10 cellular contexts compared by ENCODE assay signal in the genomic region with DNA sequence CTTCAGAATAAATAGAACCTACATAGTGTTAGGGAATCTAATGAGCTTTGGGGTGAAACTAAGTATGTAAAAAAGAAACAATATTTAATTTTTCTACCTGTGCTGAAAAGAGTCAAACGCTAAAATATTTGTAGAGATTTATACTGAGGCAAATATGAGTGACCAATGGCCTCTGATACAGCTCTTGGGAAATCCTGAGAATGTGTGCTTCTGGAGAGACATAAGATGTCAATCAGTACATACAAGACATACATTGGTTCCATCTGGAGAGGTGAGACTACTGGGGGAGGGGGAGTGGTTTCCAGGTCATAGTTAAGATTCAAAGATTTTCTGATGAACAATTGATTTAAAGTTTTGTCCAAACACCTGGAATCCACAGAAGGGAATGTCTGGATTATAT. TPM values are rescaled to one million over a fixed set of nuclear protein-coding genes. Genes with fewer than 3 reads are reported as not detected.
DNase-seq lines count a peak whose midpoint lies in the region; ATAC-seq and TF ChIP-seq lines count a peak whose summit lies in the region.
"Had no signal": no experiment of that assay in that cellular context is flagged by ENCODE, and none has a peak within 500 bp of the region (broad histone marks: within the 10 kb centered on the region; RNA-seq: fewer than 3 reads in every experiment).

No MANE protein-coding gene starts in this region.

- H3K9me3 ChIP-seq in left lung = no peaks in the 10 kb centered on the region

- H3K4me1 ChIP-seq in left lung = peaks cover 9 to 73% of the 10 kb centered on the region in 2 donors

- H3K4me1 Mint-ChIP-seq in T-helper 2 cell treated with Interferon-gamma antibody and Interleukin-4, amounts not matched to agents 5 μg/mL and 100 μg/mL, for 36 hours (ENCODE audit: low read depth) = peaks cover 12% of the 10 kb centered on the region
- H3K4me1 Mint-ChIP-seq in activated naive CD8-positive, alpha-beta T cell (ENCODE audit: low read depth) = peaks cover 11% of the 10 kb centered on the region

- H3K27ac ChIP-seq in left lung (peak overlapping the region in 1 of 2 donors; percentile 57), substantia nigra (ENCODE audit: low read depth, low read length, poor library complexity, severe bottlenecking) (peak overlapping the region; percentile 82)

- intact Hi-C loops in left lung (cut with DNase I) = no loop called here

- TF ChIP-seq CTCF in left lung (IDR thresholded peaks at IDR 0.05) = no peak

- peaks cover 0 to 5% of the 10 kb centered on the region in 2 donors for H3K36me3 ChIP-seq in left lung

- ATAC-seq in left lung (no peak), GM18517 (IDR thresholded peaks at IDR 0.05; ENCODE audit: unreplicated experiment) (no peak), HG02642 (IDR thresholded peaks at IDR 0.05; ENCODE audit: poor library complexity, unreplicated experiment) (no peak), HG02763 (IDR thresholded peaks at IDR 0.05; ENCODE audit: unreplicated experiment) (no peak)

- H3K9me3 Mint-ChIP-seq in T-helper 2 cell treated with Interferon-gamma antibody and Interleukin-4, amounts not matched to agents 5 μg/mL and 100 μg/mL, for 36 hours = no peaks in the 10 kb centered on the region
- no peaks in the 10 kb centered on the region for H3K9me3 Mint-ChIP-seq in activated naive CD8-positive, alpha-beta T cell (ENCODE audit: low read depth)

- H3K4me3 ChIP-seq in left lung = peak overlapping the region; percentile 55 to 82

- peaks cover 0 to 12% of the 10 kb centered on the region in 2 donors for H3K27me3 ChIP-seq in left lung

- H3K27me3 Mint-ChIP-seq in T-helper 2 cell treated with Interferon-gamma antibody and Interleukin-4, amounts not matched to agents 5 μg/mL and 100 μg/mL, for 36 hours (ENCODE audit: low read depth) = peaks cover 25% of the 10 kb centered on the region
- peaks cover 3% of the 10 kb centered on the region for H3K27me3 Mint-ChIP-seq in activated naive CD8-positive, alpha-beta T cell

- H3K27ac Mint-ChIP-seq in T-helper 2 cell treated with Interferon-gamma antibody and Interleukin-4, amounts not matched to agents 5 μg/mL and 100 μg/mL, for 36 hours = no peak overlapping the region
- H3K27ac Mint-ChIP-seq in activated naive CD8-positive, alpha-beta T cell = no peak overlapping the region

- H3K4me3 Mint-ChIP-seq in T-helper 2 cell treated with Interferon-gamma antibody and Interleukin-4, amounts not matched to agents 5 μg/mL and 100 μg/mL, for 36 hours = peak overlapping the region; percentile 87
- H3K4me3 Mint-ChIP-seq in activated naive CD8-positive, alpha-beta T cell = peak overlapping the region; percentile 87

- H3K36me3 Mint-ChIP-seq in T-helper 2 cell treated with Interferon-gamma antibody and Interleukin-4, amounts not matched to agents 5 μg/mL and 100 μg/mL, for 36 hours (ENCODE audit: low read depth) = no peaks in the 10 kb centered on the region
- H3K36me3 Mint-ChIP-seq in activated naive CD8-positive, alpha-beta T cell = peaks cover 2% of the 10 kb centered on the region

- DNase-seq in T-helper 2 cell treated with Interferon-gamma antibody and Interleukin-4, amounts not matched to agents 5 μg/mL and 100 μg/mL, for 36 hours (ENCODE audit: low spot score) = no peak
- no peak for DNase-seq in T-helper 2 cell
- DNase-seq in left lung = no peak
- no peak for DNase-seq in substantia nigra (lab: John Stamatoyannopoulos, UW)
- DNase-seq: HCEC 1CT had no signal

RNA-seq across cellular contexts. Expression of a gene that starts 1.0 kb away (rescaled TPM):
- total RNA-seq in left lung = 10 to 100 TPM; 12.8 to 26.6 TPM

RNA-seq across cellular contexts. Expression of a gene that starts 39.3 kb away (rescaled TPM):
- not detected for total RNA-seq in left lung
- total RNA-seq: SK-MEL-5 had no signal
